Comparison of ENCODE assay signal across 27 cellular contexts in the genomic region with DNA sequence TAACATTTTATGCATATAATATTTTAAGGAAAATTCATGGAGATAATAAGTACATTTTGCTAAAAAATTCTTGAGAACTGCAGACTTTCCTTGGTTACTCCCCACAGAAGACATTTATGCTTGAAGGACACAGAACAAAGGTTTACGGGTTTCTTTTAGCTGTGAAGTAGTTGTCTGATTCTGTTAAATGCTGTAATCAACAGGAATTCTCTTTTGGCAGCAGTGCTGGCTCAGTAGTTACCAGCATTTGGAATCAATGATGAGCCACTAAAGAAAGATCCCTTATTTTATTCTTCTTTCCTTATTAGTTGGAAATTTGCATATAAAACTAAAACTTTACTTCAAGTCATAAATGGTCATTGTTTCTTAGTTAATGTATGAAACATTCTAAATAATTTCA.
DNase-seq lines count a peak whose midpoint lies in the region; ATAC-seq and TF ChIP-seq lines count a peak whose summit lies in the region.
"Had no signal": no experiment of that assay in that cellular context is flagged by ENCODE, and none has a peak within 500 bp of the region (broad histone marks: within the 10 kb centered on the region; RNA-seq: fewer than 3 reads in every experiment).

No MANE protein-coding gene starts in this region.

- H3K9me3 Mint-ChIP-seq in CD8-positive, alpha-beta memory T cell: peaks cover 0 to 16% (median 2%) of the 10 kb centered on the region in 5 donors
- H3K9me3 Mint-ChIP-seq in activated CD4-positive, alpha-beta T cell treated with anti-CD3 and anti-CD28 coated beads for 36 hours (ENCODE audit: low read depth): no peaks in the 10 kb centered on the region
- H3K9me3 Mint-ChIP-seq: nephron progenitor cell had no signal

- no peak for TF ChIP-seq EP300 in Ishikawa (IDR thresholded peaks at IDR 0.05; ENCODE audit: borderline replicate concordance)

- no peak overlapping the region for H3K27ac Mint-ChIP-seq in CD8-positive, alpha-beta memory T cell
- H3K27ac Mint-ChIP-seq in activated CD4-positive, alpha-beta T cell treated with anti-CD3 and anti-CD28 coated beads for 36 hours: no peak overlapping the region
- H3K27ac Mint-ChIP-seq: activated naive CD4-positive, alpha-beta T cell treated with anti-CD3 and anti-CD28 coated beads for 36 hours; nephron progenitor cell had no signal

- no peak overlapping the region for H3K4me3 Mint-ChIP-seq in CD8-positive, alpha-beta memory T cell
- H3K4me3 Mint-ChIP-seq in activated CD4-positive, alpha-beta T cell treated with anti-CD3 and anti-CD28 coated beads for 36 hours: no peak overlapping the region
- H3K4me3 Mint-ChIP-seq: activated naive CD4-positive, alpha-beta T cell treated with anti-CD3 and anti-CD28 coated beads for 36 hours; nephron progenitor cell had no signal

- no peaks in the 10 kb centered on the region for H3K4me1 Mint-ChIP-seq in CD8-positive, alpha-beta memory T cell
- H3K4me1 Mint-ChIP-seq in activated CD4-positive, alpha-beta T cell treated with anti-CD3 and anti-CD28 coated beads for 36 hours: no peaks in the 10 kb centered on the region
- H3K4me1 Mint-ChIP-seq: nephron progenitor cell had no signal

- H3K4me3 ChIP-seq in AG10803 (ENCODE audit: low read length) (no peak overlapping the region), cardiac fibroblast (replicated peaks in 1 of 2; ENCODE audit: low read depth in 2 of 2, low read length in 2 of 2) (no peak overlapping the region)
- H3K4me3 ChIP-seq in CD8-positive, alpha-beta memory T cell (ENCODE audit: low read length): no peak overlapping the region
- H3K4me3 ChIP-seq: heart left ventricle, lower lobe of right lung, SJCRH30, tibial nerve had no signal

- TF ChIP-seq CTCF in AG10803 (conservative IDR thresholded peaks at IDR 0.05; ENCODE audit: low read length): no peak
- no peak for TF ChIP-seq CTCF in cardiac fibroblast (IDR thresholded peaks at IDR 0.05; ENCODE audit: low read depth, low read length)
- TF ChIP-seq CTCF in RWPE1 (conservative IDR thresholded peaks at IDR 0.05; ENCODE audit: low read depth): no peak

- DNase-seq in AG10803 (ENCODE audit: low read depth) (peak; percentile 53), cardiac fibroblast (ENCODE audit: low read depth in 2 of 2) (peak; percentile 8 to 39), globus pallidus (ENCODE audit: low spot score) (peak; percentile 2), cerebellum (ENCODE audit: low spot score) (no peak), RWPE1 (ENCODE audit: low spot score) (no peak)
- no peak for DNase-seq in CD8-positive, alpha-beta memory T cell
- DNase-seq in activated CD4-positive, alpha-beta T cell treated with anti-CD3 and anti-CD28 coated beads for 36 hours: no peak
- DNase-seq: activated CD4-positive, alpha-beta T cell treated with anti-CD3 and anti-CD28 coated beads, Interleukin-2, amount 50 U/mL, for 48 hours; activated naive CD4-positive, alpha-beta T cell treated with anti-CD3 and anti-CD28 coated beads for 36 hours; GOT3; heart left ventricle; kidney glomerular epithelial cell; lower lobe of right lung; NCI-H1092; NCI-H187 treated with DMSO at 0.1 percent for 48 hours; NCI-H526; nephron progenitor cell; NK-92 treated with Interleukin-12 subunit alpha and Interleukin-12 subunit beta, amount 100 ng/mL, for 24 hours; retina; SJCRH30; stimulated activated CD4-positive, alpha-beta T cell treated with anti-CD3 and anti-CD28 coated beads, Interleukin-2, amount 100 ng/mL, for 24 hours; T-helper 1 cell had no signal

- CTCF ChIA-PET in CD8-positive, alpha-beta memory T cell (lab: Charles Lee): no interaction called here
- CTCF ChIA-PET in RWPE1 (lab: Yijun Ruan, JAX): no interaction called here
- CTCF ChIA-PET in activated CD4-positive, alpha-beta T cell treated with anti-CD3 and anti-CD28 coated beads for 36 hours (lab: Charles Lee): no interaction called here

- H3K27me3 Mint-ChIP-seq in CD8-positive, alpha-beta memory T cell: no peaks in the 10 kb centered on the region
- no peaks in the 10 kb centered on the region for H3K27me3 Mint-ChIP-seq in activated CD4-positive, alpha-beta T cell treated with anti-CD3 and anti-CD28 coated beads for 36 hours

- TF ChIP-seq RAD21 in Ishikawa (IDR thresholded peaks at IDR 0.05; ENCODE audit: low read depth): no peak

- H3K4me1 ChIP-seq in CD8-positive, alpha-beta memory T cell (ENCODE audit: insufficient read depth, low read length): no peaks in the 10 kb centered on the region
- H3K4me1 ChIP-seq: heart left ventricle, lower lobe of right lung, SJCRH30, tibial nerve had no signal

- no peaks in the 10 kb centered on the region for H3K9me3 ChIP-seq in CD8-positive, alpha-beta memory T cell (ENCODE audit: low read length)
- H3K9me3 ChIP-seq: heart left ventricle, lower lobe of right lung, SJCRH30, tibial nerve had no signal

- no peak for ATAC-seq in activated CD4-positive, alpha-beta T cell treated with anti-CD3 and anti-CD28 coated beads for 36 hours
- ATAC-seq: esophagus mucosa, heart left ventricle, lower lobe of right lung, Panc1 had no signal

- no peaks in the 10 kb centered on the region for H3K36me3 Mint-ChIP-seq in CD8-positive, alpha-beta memory T cell
- H3K36me3 Mint-ChIP-seq in activated CD4-positive, alpha-beta T cell treated with anti-CD3 and anti-CD28 coated beads for 36 hours (ENCODE audit: low read depth): no peaks in the 10 kb centered on the region

- no peaks in the 10 kb centered on the region for H3K36me3 ChIP-seq in CD8-positive, alpha-beta memory T cell (ENCODE audit: insufficient read depth, low read length)
- H3K36me3 ChIP-seq: heart left ventricle, lower lobe of right lung, SJCRH30, tibial nerve had no signal

- H3K27me3 ChIP-seq in CD8-positive, alpha-beta memory T cell (ENCODE audit: insufficient read depth, low read length, poor library complexity, severe bottlenecking): no peaks in the 10 kb centered on the region
- H3K27me3 ChIP-seq: heart left ventricle, SJCRH30, tibial nerve had no signal

- no peak overlapping the region for H3K27ac ChIP-seq in CD8-positive, alpha-beta memory T cell (ENCODE audit: low read depth, low read length)
- H3K27ac ChIP-seq in RWPE1: no peak overlapping the region
- H3K27ac ChIP-seq: C4-2B, heart left ventricle, lower lobe of right lung, SJCRH30, tibial nerve had no signal

- intact Hi-C loops in activated CD4-positive, alpha-beta T cell treated with anti-CD3 and anti-CD28 coated beads for 36 hours (cut with DNase I, micrococcal nuclease): no loop called here

- POLR2A ChIA-PET in CD8-positive, alpha-beta memory T cell (lab: Charles Lee): no interaction called here
- POLR2A ChIA-PET in RWPE1 (lab: Yijun Ruan, JAX; ENCODE audit: low non-redundant PET): no interaction called here
- POLR2A ChIA-PET in activated CD4-positive, alpha-beta T cell treated with anti-CD3 and anti-CD28 coated beads for 36 hours (lab: Charles Lee): no interaction called here

TF ChIP-seq in Ishikawa, 13 proteins besides CTCF, POLR2A, EP300 and RAD21:
- TF ChIP-seq ZBTB7A (IDR thresholded peaks at IDR 0.05; ENCODE audit: low read depth): no peak
- TF ChIP-seq NFIC (IDR thresholded peaks at IDR 0.05): peak; percentile 54; the same call in 1 of the 2 replicates

Comparison
In these comparisons a context has a peak if more than half of its experiments do, and no peak if none do; other contexts are left out.
1. DNase-seq: peak in AG10803 (single experiment), cardiac fibroblast (2 of 2) and globus pallidus (single experiment); none in CD8-positive, alpha-beta memory T cell (0 of 5), cerebellum (single experiment), RWPE1 (single experiment) and activated CD4-positive, alpha-beta T cell treated with anti-CD3 and anti-CD28 coated beads for 36 hours (single experiment).